Comparison of ENCODE assay signal across 1 cellular context in genomic region chr16:68235882-68236803, GRCh38.
TF ChIP-seq lines count a peak whose summit lies in the region.

ESRP2 (minus strand) TSS chr16:68236127; CDS start chr16:68236045, 82 bp downstream.

TF ChIP-seq in HepG2, 621 proteins besides CTCF, POLR2A, EP300 and RAD21 (continued from another document):
- TF ChIP-seq, protein P1, sequence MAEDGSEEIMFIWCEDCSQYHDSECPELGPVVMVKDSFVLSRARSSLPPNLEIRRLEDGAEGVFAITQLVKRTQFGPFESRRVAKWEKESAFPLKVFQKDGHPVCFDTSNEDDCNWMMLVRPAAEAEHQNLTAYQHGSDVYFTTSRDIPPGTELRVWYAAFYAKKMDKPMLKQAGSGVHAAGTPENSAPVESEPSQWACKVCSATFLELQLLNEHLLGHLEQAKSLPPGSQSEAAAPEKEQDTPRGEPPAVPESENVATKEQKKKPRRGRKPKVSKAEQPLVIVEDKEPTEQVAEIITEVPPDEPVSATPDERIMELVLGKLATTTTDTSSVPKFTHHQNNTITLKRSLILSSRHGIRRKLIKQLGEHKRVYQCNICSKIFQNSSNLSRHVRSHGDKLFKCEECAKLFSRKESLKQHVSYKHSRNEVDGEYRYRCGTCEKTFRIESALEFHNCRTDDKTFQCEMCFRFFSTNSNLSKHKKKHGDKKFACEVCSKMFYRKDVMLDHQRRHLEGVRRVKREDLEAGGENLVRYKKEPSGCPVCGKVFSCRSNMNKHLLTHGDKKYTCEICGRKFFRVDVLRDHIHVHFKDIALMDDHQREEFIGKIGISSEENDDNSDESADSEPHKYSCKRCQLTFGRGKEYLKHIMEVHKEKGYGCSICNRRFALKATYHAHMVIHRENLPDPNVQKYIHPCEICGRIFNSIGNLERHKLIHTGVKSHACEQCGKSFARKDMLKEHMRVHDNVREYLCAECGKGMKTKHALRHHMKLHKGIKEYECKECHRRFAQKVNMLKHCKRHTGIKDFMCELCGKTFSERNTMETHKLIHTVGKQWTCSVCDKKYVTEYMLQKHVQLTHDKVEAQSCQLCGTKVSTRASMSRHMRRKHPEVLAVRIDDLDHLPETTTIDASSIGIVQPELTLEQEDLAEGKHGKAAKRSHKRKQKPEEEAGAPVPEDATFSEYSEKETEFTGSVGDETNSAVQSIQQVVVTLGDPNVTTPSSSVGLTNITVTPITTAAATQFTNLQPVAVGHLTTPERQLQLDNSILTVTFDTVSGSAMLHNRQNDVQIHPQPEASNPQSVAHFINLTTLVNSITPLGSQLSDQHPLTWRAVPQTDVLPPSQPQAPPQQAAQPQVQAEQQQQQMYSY (CRISPR knock-in tag; IDR thresholded peaks at IDR 0.05), result peak; percentile 88
- TF ChIP-seq CBX1 (IDR thresholded peaks at IDR 0.05; ENCODE audit: low read depth), result peak; percentile 45
- TF ChIP-seq SOX13 (IDR thresholded peaks at IDR 0.05), result no peak
- TF ChIP-seq SOX13 (CRISPR knock-in tag; conservative IDR thresholded peaks at IDR 0.05 in 1 of 2, IDR thresholded peaks at IDR 0.05 in 1 of 2), result no peak; a peak in 1 of 4 replicates
- TF ChIP-seq, protein P2, sequence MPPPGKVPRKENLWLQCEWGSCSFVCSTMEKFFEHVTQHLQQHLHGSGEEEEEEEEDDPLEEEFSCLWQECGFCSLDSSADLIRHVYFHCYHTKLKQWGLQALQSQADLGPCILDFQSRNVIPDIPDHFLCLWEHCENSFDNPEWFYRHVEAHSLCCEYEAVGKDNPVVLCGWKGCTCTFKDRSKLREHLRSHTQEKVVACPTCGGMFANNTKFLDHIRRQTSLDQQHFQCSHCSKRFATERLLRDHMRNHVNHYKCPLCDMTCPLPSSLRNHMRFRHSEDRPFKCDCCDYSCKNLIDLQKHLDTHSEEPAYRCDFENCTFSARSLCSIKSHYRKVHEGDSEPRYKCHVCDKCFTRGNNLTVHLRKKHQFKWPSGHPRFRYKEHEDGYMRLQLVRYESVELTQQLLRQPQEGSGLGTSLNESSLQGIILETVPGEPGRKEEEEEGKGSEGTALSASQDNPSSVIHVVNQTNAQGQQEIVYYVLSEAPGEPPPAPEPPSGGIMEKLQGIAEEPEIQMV (CRISPR knock-in tag; IDR thresholded peaks at IDR 0.05; ENCODE audit: low read depth), result peak; percentile 86
- TF ChIP-seq MTA1 (CRISPR knock-in tag; IDR thresholded peaks at IDR 0.05; ENCODE audit: borderline replicate concordance), result peak; percentile 82
- peak; percentile 54 for TF ChIP-seq ATF7-NPFF (CRISPR knock-in tag; IDR thresholded peaks at IDR 0.05; ENCODE audit: low read depth)
- peak; percentile 88 for TF ChIP-seq SAP130 (CRISPR knock-in tag; IDR thresholded peaks at IDR 0.05; ENCODE audit: low read depth)
- TF ChIP-seq ASH2L (IDR thresholded peaks at IDR 0.05; ENCODE audit: insufficient read length, low read depth, low read length), result peak; percentile 57
- TF ChIP-seq SMARCE1 (IDR thresholded peaks at IDR 0.05; ENCODE audit: borderline replicate concordance), result no peak
- TF ChIP-seq RFX5 (IDR thresholded peaks at IDR 0.05; ENCODE audit: low read depth, low read length), result no peak
- TF ChIP-seq ZSCAN9 (CRISPR knock-in tag; IDR thresholded peaks at IDR 0.05; ENCODE audit: borderline replicate concordance), result peak; percentile 80
- TF ChIP-seq GPN1 (CRISPR knock-in tag; IDR thresholded peaks at IDR 0.05; ENCODE audit: borderline replicate concordance), result no peak
- peak; percentile 27 for TF ChIP-seq PTBP1 (IDR thresholded peaks at IDR 0.05; ENCODE audit: low read depth, low read length, poor library complexity, severe bottlenecking)
- TF ChIP-seq RBFOX2 (IDR thresholded peaks at IDR 0.05; ENCODE audit: low read depth, low read length), result peak; percentile 83
- peak; percentile 39; the same call in 1 of the 2 replicates for TF ChIP-seq ZNF629 (CRISPR knock-in tag; conservative IDR thresholded peaks at IDR 0.05)
- TF ChIP-seq PAX8 (CRISPR knock-in tag; IDR thresholded peaks at IDR 0.05; ENCODE audit: borderline replicate concordance), result peak; percentile 39; the same call in 1 of the 2 replicates
- TF ChIP-seq ZNF678 (CRISPR knock-in tag; IDR thresholded peaks at IDR 0.05), result no peak
- TF ChIP-seq, protein P3, sequence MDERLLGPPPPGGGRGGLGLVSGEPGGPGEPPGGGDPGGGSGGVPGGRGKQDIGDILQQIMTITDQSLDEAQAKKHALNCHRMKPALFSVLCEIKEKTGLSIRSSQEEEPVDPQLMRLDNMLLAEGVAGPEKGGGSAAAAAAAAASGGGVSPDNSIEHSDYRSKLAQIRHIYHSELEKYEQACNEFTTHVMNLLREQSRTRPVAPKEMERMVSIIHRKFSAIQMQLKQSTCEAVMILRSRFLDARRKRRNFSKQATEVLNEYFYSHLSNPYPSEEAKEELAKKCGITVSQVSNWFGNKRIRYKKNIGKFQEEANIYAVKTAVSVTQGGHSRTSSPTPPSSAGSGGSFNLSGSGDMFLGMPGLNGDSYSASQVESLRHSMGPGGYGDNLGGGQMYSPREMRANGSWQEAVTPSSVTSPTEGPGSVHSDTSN (CRISPR knock-in tag; IDR thresholded peaks at IDR 0.05), result no peak
- no peak for TF ChIP-seq ATF4 (CRISPR knock-in tag; IDR thresholded peaks at IDR 0.05)
- TF ChIP-seq WIZ (CRISPR knock-in tag; IDR thresholded peaks at IDR 0.05), result no peak
- 0 out of 2 replicates have a peak, but pooled peaks have one; percentile 49 for TF ChIP-seq ZNF263 (CRISPR knock-in tag; IDR thresholded peaks at IDR 0.05)
